17 cellular contexts compared by ENCODE assay signal in the genomic region with DNA sequence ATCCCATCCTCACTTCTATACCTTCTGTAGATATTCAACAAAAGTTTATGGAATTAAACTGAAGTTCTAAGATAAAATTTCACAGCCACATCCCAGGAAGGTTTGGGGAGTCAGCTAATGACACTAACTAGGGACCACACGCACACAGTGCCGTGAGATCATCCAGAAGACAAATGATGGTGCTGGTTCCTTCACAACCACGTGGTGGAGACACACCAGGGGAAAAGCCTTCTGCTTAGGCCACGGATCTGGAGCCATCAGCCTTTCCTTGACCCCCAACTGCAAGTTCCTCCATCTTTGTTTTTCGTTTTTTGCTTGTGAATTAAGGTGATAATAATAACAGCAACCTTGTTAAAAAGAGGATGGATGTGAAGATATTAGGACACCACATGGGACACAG.
"Had no signal": no experiment of that assay in that cellular context is flagged by ENCODE, and none has a peak within 500 bp of the region (broad histone marks: within the 10 kb centered on the region; RNA-seq: fewer than 3 reads in every experiment).

No MANE protein-coding gene starts in this region.

- H3K27me3 ChIP-seq: tibial artery, vagina had no signal

- H3K36me3 Mint-ChIP-seq: activated naive CD4-positive, alpha-beta T cell treated with anti-CD3 and anti-CD28 coated beads, Interleukin-2, amount 10 ng/mL, durations not matched to agents 7 days and 5 days; natural killer cell; stimulated activated effector memory CD8-positive, alpha-beta T cell treated with anti-CD3 and anti-CD28 coated beads, Interleukin-12 subunit alpha, Interleukin-12 subunit beta, amount 100 ng/mL, for 72 hours had no signal

- H3K9me3 Mint-ChIP-seq: activated CD4-positive, alpha-beta T cell treated with anti-CD3 and anti-CD28 coated beads, Interleukin-2, amount 10 ng/mL, durations not matched to agents 24 days and 14 days; activated naive CD4-positive, alpha-beta T cell treated with anti-CD3 and anti-CD28 coated beads, Interleukin-2, amount 10 ng/mL, durations not matched to agents 7 days and 5 days; activated T-helper 17 cell treated with anti-CD3 and anti-CD28 coated beads, Interleukin-2, amount 50 U/mL, for 72 hours; natural killer cell; stimulated activated effector memory CD8-positive, alpha-beta T cell treated with anti-CD3 and anti-CD28 coated beads, Interleukin-12 subunit alpha, Interleukin-12 subunit beta, amount 100 ng/mL, for 72 hours had no signal

- H3K27me3 Mint-ChIP-seq: effector memory CD8-positive, alpha-beta T cell had no signal

- H3K9me3 ChIP-seq: mucosa of descending colon, tibial artery, vagina had no signal

- DNase-seq: activated CD4-positive, alpha-beta T cell treated with anti-CD3 and anti-CD28 coated beads, Interleukin-2, amount 10 ng/mL, durations not matched to agents 24 days and 14 days; activated naive CD4-positive, alpha-beta T cell treated with anti-CD3 and anti-CD28 coated beads, Interleukin-2, amount 10 ng/mL, durations not matched to agents 7 days and 5 days; activated T-cell treated with anti-CD3 and anti-CD28 coated beads for 4 hours; cortex of kidney; effector memory CD8-positive, alpha-beta T cell; erythroblast; left colon; mucosa of descending colon; natural killer cell; right cardiac atrium; T1000; tibial artery had no signal

- ATAC-seq: activated T-helper 17 cell treated with anti-CD3 and anti-CD28 coated beads, Interleukin-2, amount 50 U/mL, for 72 hours; effector memory CD8-positive, alpha-beta T cell; left colon; mucosa of descending colon; natural killer cell; right cardiac atrium; stimulated activated effector memory CD8-positive, alpha-beta T cell treated with anti-CD3 and anti-CD28 coated beads, Interleukin-12 subunit alpha, Interleukin-12 subunit beta, amount 100 ng/mL, for 72 hours had no signal

- H3K27ac ChIP-seq: tibial artery, vagina had no signal

- H3K4me3 Mint-ChIP-seq: activated CD4-positive, alpha-beta T cell treated with anti-CD3 and anti-CD28 coated beads, Interleukin-2, amount 10 ng/mL, durations not matched to agents 24 days and 14 days; activated naive CD4-positive, alpha-beta T cell treated with anti-CD3 and anti-CD28 coated beads, Interleukin-2, amount 10 ng/mL, durations not matched to agents 7 days and 5 days; activated T-helper 17 cell treated with anti-CD3 and anti-CD28 coated beads, Interleukin-2, amount 50 U/mL, for 72 hours; effector memory CD8-positive, alpha-beta T cell; natural killer cell; stimulated activated effector memory CD8-positive, alpha-beta T cell treated with anti-CD3 and anti-CD28 coated beads, Interleukin-12 subunit alpha, Interleukin-12 subunit beta, amount 100 ng/mL, for 72 hours had no signal

- H3K4me1 Mint-ChIP-seq: activated naive CD4-positive, alpha-beta T cell treated with anti-CD3 and anti-CD28 coated beads, Interleukin-2, amount 10 ng/mL, durations not matched to agents 7 days and 5 days; activated T-helper 17 cell treated with anti-CD3 and anti-CD28 coated beads, Interleukin-2, amount 50 U/mL, for 72 hours had no signal

- H3K4me3 ChIP-seq: lung, mucosa of descending colon, tibial artery, vagina had no signal

- H3K27ac Mint-ChIP-seq: activated CD4-positive, alpha-beta T cell treated with anti-CD3 and anti-CD28 coated beads, Interleukin-2, amount 10 ng/mL, durations not matched to agents 24 days and 14 days; activated naive CD4-positive, alpha-beta T cell treated with anti-CD3 and anti-CD28 coated beads, Interleukin-2, amount 10 ng/mL, durations not matched to agents 7 days and 5 days; activated T-helper 17 cell treated with anti-CD3 and anti-CD28 coated beads, Interleukin-2, amount 50 U/mL, for 72 hours; effector memory CD8-positive, alpha-beta T cell; natural killer cell; progenitor cell of endocrine pancreas; stimulated activated effector memory CD8-positive, alpha-beta T cell treated with anti-CD3 and anti-CD28 coated beads, Interleukin-12 subunit alpha, Interleukin-12 subunit beta, amount 100 ng/mL, for 72 hours had no signal

- H3K36me3 ChIP-seq: tibial artery, vagina had no signal
